ENCODE assay signal across 8 cellular contexts in the genomic region with DNA sequence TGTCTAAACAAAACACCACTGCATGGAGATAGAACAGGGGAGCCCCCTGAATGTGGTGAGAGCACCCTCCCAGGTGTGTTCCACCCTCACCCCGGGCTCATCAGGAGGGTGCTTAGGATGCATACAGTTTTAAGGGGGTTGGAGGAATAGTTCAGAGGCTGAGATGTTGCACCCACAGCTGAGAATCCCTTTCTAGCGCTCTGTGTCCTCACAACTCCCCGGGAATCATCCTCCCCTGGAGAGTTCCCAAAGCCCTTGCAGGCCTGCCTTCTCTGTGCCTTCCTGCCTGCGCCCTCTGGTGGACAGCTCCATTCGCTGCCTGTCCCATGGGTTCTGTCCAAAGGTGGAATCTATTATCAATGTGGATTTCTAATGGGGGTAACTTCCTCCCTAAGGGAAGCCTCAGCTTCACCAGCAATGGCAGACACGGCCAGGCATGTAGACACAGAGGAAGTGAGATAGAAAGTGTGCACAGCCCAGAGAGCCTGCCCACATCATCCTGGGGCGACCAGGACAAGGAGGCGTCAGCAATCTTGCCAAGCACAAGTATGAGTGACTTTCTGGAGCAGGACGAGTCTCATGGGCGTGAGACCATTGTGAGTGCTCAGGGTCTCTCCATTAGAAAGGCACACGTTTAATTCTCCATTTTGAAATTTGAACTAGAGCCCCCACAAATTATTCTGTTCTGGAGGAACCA. TPM values are rescaled to one million over a fixed set of nuclear protein-coding genes. Genes with fewer than 3 reads are reported as not detected.
DNase-seq lines count a peak whose midpoint lies in the region; ATAC-seq and TF ChIP-seq lines count a peak whose summit lies in the region.

No MANE protein-coding gene starts in this region.

- H4K20me1 ChIP-seq in neural progenitor cell (ENCODE audit: low read depth): no peaks in the 10 kb centered on the region

- ATAC-seq in HG03159 (IDR thresholded peaks at IDR 0.05; ENCODE audit: unreplicated experiment): no peak

- TF ChIP-seq CTCF in GM12865 (IDR thresholded peaks at IDR 0.05; ENCODE audit: insufficient read depth, low read depth, low read length, missing control alignments): peak; percentile 93
- peak in 4 of 6 experiments; percentile 81 to 88 (median 82) for TF ChIP-seq CTCF in Peyer's patch (IDR thresholded peaks at IDR 0.05)
- TF ChIP-seq CTCF in fibroblast of mammary gland (conservative IDR thresholded peaks at IDR 0.05; ENCODE audit: control insufficient read depth, insufficient read depth, low read depth, low read length): peak; percentile 93
- peak; percentile 93 for TF ChIP-seq CTCF in neural progenitor cell (IDR thresholded peaks at IDR 0.05)
- peak in 6 of 7 experiments; percentile 20 to 85 (median 78) for TF ChIP-seq CTCF in stomach (IDR thresholded peaks at IDR 0.05)

- TF ChIP-seq EP300 in stomach (IDR thresholded peaks at IDR 0.05): no peak

- H3K36me3 ChIP-seq in Peyer's patch (no peaks in the 10 kb centered on the region), neural progenitor cell (no peaks in the 10 kb centered on the region), stomach (no peaks in the 10 kb centered on the region)

- DNase-seq in GM12865 (ENCODE audit: low read depth): peak; percentile 68
- peak in 62 of 76 experiments; percentile 3 to 76 (median 49) for DNase-seq in HUDEP-2 (lab: John Stamatoyannopoulos, UW; ENCODE audit: unreplicated experiment in 76 of 76)
- DNase-seq in Peyer's patch: peak; percentile 67 to 91 (median 88)
- DNase-seq in activated T-cell treated with anti-CD3 and anti-CD28 coated beads, Interleukin-2, amount 50 U/mL, for 48 hours: peak; percentile 80
- peak; percentile 71 for DNase-seq in fibroblast of mammary gland (ENCODE audit: low read depth)
- DNase-seq in neural progenitor cell (ENCODE audit: low spot score): peak; percentile 85
- DNase-seq in stomach: peak; percentile 88

- no peak overlapping the region for H3K27ac ChIP-seq in Peyer's patch
- no peak overlapping the region for H3K27ac ChIP-seq in neural progenitor cell
- H3K27ac ChIP-seq in stomach: no peak overlapping the region

- no peaks in the 10 kb centered on the region for H3F3A ChIP-seq in neural progenitor cell (ENCODE audit: low read depth)

- H3K36me3 Mint-ChIP-seq in neural progenitor cell: no peaks in the 10 kb centered on the region

- no peak overlapping the region for H3K27ac Mint-ChIP-seq in neural progenitor cell

- no peak overlapping the region for H3K9ac ChIP-seq in neural progenitor cell

- H3K27me3 ChIP-seq in Peyer's patch (no peaks in the 10 kb centered on the region), neural progenitor cell (no peaks in the 10 kb centered on the region), stomach (no peaks in the 10 kb centered on the region)

- H3K4me3 Mint-ChIP-seq in neural progenitor cell: no peak overlapping the region

- intact Hi-C loops in stomach (cut with DNase I; ENCODE audit: low total_unique reads): no loop called here

- no peaks in the 10 kb centered on the region for H3K9me3 ChIP-seq in Peyer's patch
- no peaks in the 10 kb centered on the region for H3K9me3 ChIP-seq in neural progenitor cell (ENCODE audit: low read depth)
- no peaks in the 10 kb centered on the region for H3K9me3 ChIP-seq in stomach

- H3K9me3 Mint-ChIP-seq in neural progenitor cell: no peaks in the 10 kb centered on the region

- peaks cover 3% of the 10 kb centered on the region for H3K27me3 Mint-ChIP-seq in neural progenitor cell (ENCODE audit: insufficient read depth, low read depth)

- H3K4me3 ChIP-seq in GM12865 (ENCODE audit: low read depth, low read length) (no peak overlapping the region), Peyer's patch (no peak overlapping the region), fibroblast of mammary gland (ENCODE audit: control insufficient read depth, low read depth, low read length) (no peak overlapping the region), neural progenitor cell (no peak overlapping the region), stomach (no peak overlapping the region)

- H3K4me2 ChIP-seq in neural progenitor cell: no peak overlapping the region

- 30 to 39% (median 36%) methylated on average over 9 to 11 of the region's 11 CpGs for WGBS in stomach, 5 donors

- H3K4me1 ChIP-seq in Peyer's patch (peaks cover 0 to 5% (median 0%) of the 10 kb centered on the region in 4 donors), neural progenitor cell (no peaks in the 10 kb centered on the region), stomach (peaks cover 6 to 24% (median 8%) of the 10 kb centered on the region in 4 donors)

- TF ChIP-seq POLR2A in Peyer's patch (IDR thresholded peaks at IDR 0.05): no peak
- no peak for TF ChIP-seq POLR2A in stomach (IDR thresholded peaks at IDR 0.05)

- peaks cover 1% of the 10 kb centered on the region for H3K4me1 Mint-ChIP-seq in neural progenitor cell

- no peaks in the 10 kb centered on the region for H3K79me2 ChIP-seq in neural progenitor cell (ENCODE audit: low read depth)

- peak overlapping the region; percentile 23 for H2AFZ ChIP-seq in neural progenitor cell (replicated peaks)

RNA-seq across cellular contexts. Expression of gene UGT1A5, which starts 1.2 kb away (rescaled TPM):
- total RNA-seq in Peyer's patch: 10 to 100 TPM in 2 of 4 donors, 1 to 10 TPM in 1, not detected in 1; 7.2 to 24.2 (median 15.0) TPM
- not detected in 2 replicates for total RNA-seq in neural progenitor cell (ENCODE audit: low replicate concordance)
- total RNA-seq in stomach: 10 to 100 TPM in 1 of 5 donors, 1 to 10 TPM in 1, under 1 TPM in 1, not detected in 2; 0.37 to 13.0 (median 1.7) TPM
- not detected for polyA plus RNA-seq in stomach

RNA-seq across cellular contexts. Expression of gene UGT1A4, which starts 7.1 kb away (rescaled TPM):
- total RNA-seq in Peyer's patch (10 to 100 TPM in 2 of 4 donors, 1 to 10 TPM in 1, not detected in 1; 7.5 to 12.9 (median 12.3) TPM), neural progenitor cell (ENCODE audit: low replicate concordance) (not detected in 2 replicates), stomach (1 to 10 TPM in 3 of 5 donors, under 1 TPM in 1, not detected in 1; 0.73 to 7.2 (median 3.9) TPM)
- under 1 TPM in 1 of 3 donors, not detected in 2; 0.38 TPM for polyA plus RNA-seq in stomach

RNA-seq across cellular contexts. Expression of gene UGT1A3, which starts 17.4 kb away (rescaled TPM):
- 10 to 100 TPM in 1 of 4 donors, 1 to 10 TPM in 2, not detected in 1; 5.8 to 21.7 (median 6.3) TPM for total RNA-seq in Peyer's patch
- total RNA-seq in neural progenitor cell (ENCODE audit: low replicate concordance): not detected in 2 replicates
- 10 to 100 TPM in 1 of 5 donors, 1 to 10 TPM in 3, not detected in 1; 1.3 to 10.7 (median 7.8) TPM for total RNA-seq in stomach
- polyA plus RNA-seq in stomach: not detected

RNA-seq across cellular contexts. Expression of gene UGT1A6, which starts 18.8 kb away (rescaled TPM):
- total RNA-seq in Peyer's patch (10 to 100 TPM in 3 of 4 donors, not detected in 1; 37.7 to 57.4 (median 46.0) TPM), neural progenitor cell (ENCODE audit: low replicate concordance) (not detected in 2 replicates), stomach (100 to 1,000 TPM in 1 of 5 donors, 10 to 100 TPM in 4; 22.9 to 184 (median 30.6) TPM)
- polyA plus RNA-seq in stomach: 10 to 100 TPM in 1 of 3 donors, 1 to 10 TPM in 2; 3.5 to 12.8 (median 6.5) TPM

RNA-seq across cellular contexts. Expression of gene UGT1A7, which starts 29.8 kb away (rescaled TPM):
- 10 to 100 TPM in 3 of 4 donors, 1 to 10 TPM in 1; 8.3 to 33.9 (median 25.0) TPM for total RNA-seq in Peyer's patch
- not detected in 2 replicates for total RNA-seq in neural progenitor cell (ENCODE audit: low replicate concordance)
- total RNA-seq in stomach: 10 to 100 TPM in 1 of 5 donors, 1 to 10 TPM in 2, under 1 TPM in 1, not detected in 1; 0.45 to 37.1 (median 3.6) TPM
- 10 to 100 TPM in 1 of 3 donors, 1 to 10 TPM in 1, not detected in 1; 3.4 to 34.0 TPM for polyA plus RNA-seq in stomach
